In the genomic region with DNA sequence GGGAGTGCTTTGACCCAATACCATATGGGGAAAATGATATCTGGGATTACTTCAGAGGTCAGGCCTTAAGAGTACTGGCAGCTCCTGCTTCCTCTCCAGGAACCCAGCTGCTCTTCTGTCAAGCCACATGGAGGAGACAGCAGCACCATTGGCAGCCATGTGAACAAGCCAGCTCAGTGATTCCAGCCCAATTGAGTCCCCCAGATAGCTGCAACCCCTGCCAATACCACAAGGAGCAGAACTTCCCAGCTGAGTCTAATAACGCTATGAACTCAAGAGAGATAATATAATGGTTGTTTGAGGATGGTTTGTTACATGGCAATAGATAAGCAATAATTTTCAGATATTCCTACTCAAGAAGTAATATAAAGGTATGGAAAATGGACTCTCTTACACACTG, we compare ENCODE assay signal across 27 cellular contexts.
DNase-seq lines count a peak whose midpoint lies in the region; ATAC-seq and TF ChIP-seq lines count a peak whose summit lies in the region.
"Had no signal": no experiment of that assay in that cellular context is flagged by ENCODE, and none has a peak within 500 bp of the region (broad histone marks: within the 10 kb centered on the region; RNA-seq: fewer than 3 reads in every experiment).

No MANE protein-coding gene starts in this region.

- TF ChIP-seq CTCF in GM12873 (IDR thresholded peaks at IDR 0.05; ENCODE audit: insufficient read depth, low read depth, low read length, missing control alignments): peak; percentile 12
- 0 out of 2 replicates have a peak, but pooled peaks have one; percentile 5 for TF ChIP-seq CTCF in WI38 (IDR thresholded peaks at IDR 0.05; ENCODE audit: low read depth, low read length)

- ATAC-seq in GM19467 (IDR thresholded peaks at IDR 0.05; ENCODE audit: unreplicated experiment): no peak
- ATAC-seq: gastrocnemius medialis; left cardiac atrium; naive thymus-derived CD4-positive, alpha-beta T cell; T-cell had no signal

- no peak overlapping the region for H3K27ac ChIP-seq in iPS DF 6.9 (ENCODE audit: low read length)
- H3K27ac ChIP-seq: ascending aorta, dorsolateral prefrontal cortex, gastrocnemius medialis, testis, uterus had no signal

- no CpG with 5 or more reads among the region's 1 CpG for WGBS in iPS DF 6.9 (ENCODE audit: insufficient coverage, insufficient read length)

- H3K4me3 ChIP-seq in WI38 (ENCODE audit: low read depth, low read length) (no peak overlapping the region), iPS DF 6.9 (ENCODE audit: low read length) (no peak overlapping the region)
- H3K4me3 ChIP-seq: ascending aorta, dorsolateral prefrontal cortex, gastrocnemius medialis, testis, uterus had no signal

- DNase-seq in LHCN-M2 (ENCODE audit: low read depth) (peak; percentile 16), iPS DF 6.9 (ENCODE audit: low read depth, low spot score) (peak; percentile 16), mesenteric fat pad (ENCODE audit: low spot score) (no peak), NCI-H2171 treated with DMSO at 0.1 percent for 48 hours (lab: John Stamatoyannopoulos, UW) (no peak)
- DNase-seq in effector CD8-positive, alpha-beta T cell (lab: John Stamatoyannopoulos, UW): no peak
- DNase-seq: activated CD4-positive, alpha-beta T cell treated with anti-CD3 and anti-CD28 coated beads for 48 hours; CD4-positive, alpha-beta T cell; central memory CD4-positive, alpha-beta T cell; DMS153; dorsolateral prefrontal cortex; gastrocnemius medialis; left cardiac atrium; mesenchymal stem cell; naive thymus-derived CD4-positive, alpha-beta T cell; NCI-H1694 treated with DMSO at 0.1 percent for 48 hours; NCI-H748 treated with DMSO at 0.1 percent for 48 hours; retina; SHP77; stimulated activated CD4-positive, alpha-beta T cell treated with anti-CD3 and anti-CD28 coated beads, Interleukin-2, amount 100 ng/mL, for 48 hours; stimulated activated naive CD4-positive, alpha-beta T cell; T-cell; testis; uterus had no signal

- no peaks in the 10 kb centered on the region for H3K4me1 ChIP-seq in iPS DF 6.9 (ENCODE audit: control insufficient read depth, insufficient read depth, low read length)
- H3K4me1 ChIP-seq: ascending aorta, gastrocnemius medialis, testis, uterus had no signal

- H3K27me3 ChIP-seq in iPS DF 6.9 (ENCODE audit: control insufficient read depth, insufficient read depth, low read length): no peaks in the 10 kb centered on the region
- H3K27me3 ChIP-seq: ascending aorta, gastrocnemius medialis, testis, uterus had no signal

- no peaks in the 10 kb centered on the region for H3K9me3 ChIP-seq in iPS DF 6.9 (ENCODE audit: control insufficient read depth, insufficient read depth, low read length)
- H3K9me3 ChIP-seq: ascending aorta, gastrocnemius medialis, testis, uterus had no signal

- no peaks in the 10 kb centered on the region for H3K36me3 ChIP-seq in iPS DF 6.9 (ENCODE audit: control insufficient read depth, insufficient read depth, low read length)
- H3K36me3 ChIP-seq: ascending aorta, gastrocnemius medialis, uterus had no signal

Comparison
In these comparisons a context has a peak if more than half of its experiments do, and no peak if none do; other contexts are left out.
1. DNase-seq: peak in LHCN-M2 (single experiment) and iPS DF 6.9 (single experiment); none in effector CD8-positive, alpha-beta T cell (single experiment), mesenteric fat pad (single experiment) and NCI-H2171 treated with DMSO at 0.1 percent for 48 hours (single experiment).